16 cellular contexts compared by ENCODE assay signal in the genomic region with DNA sequence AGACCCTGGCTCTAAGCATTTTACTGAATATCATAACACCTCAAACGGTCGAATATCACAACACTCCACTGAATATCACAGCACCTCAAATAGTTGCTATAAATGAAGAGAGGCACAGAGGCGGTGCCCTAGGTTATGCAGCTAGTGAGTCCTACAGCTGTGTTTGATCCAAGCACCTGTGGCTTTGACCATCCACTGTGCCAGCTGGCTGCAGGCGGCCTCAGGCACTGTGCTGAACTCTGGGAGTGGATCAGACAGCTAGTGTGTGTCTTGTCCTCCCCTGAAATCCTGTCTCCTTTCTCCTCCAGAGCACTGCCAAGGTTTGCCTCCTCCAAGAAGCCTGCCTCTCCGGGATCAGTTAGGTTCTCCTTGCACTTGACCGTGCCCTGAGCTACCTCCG. TPM values are rescaled to one million over a fixed set of nuclear protein-coding genes. Genes with fewer than 3 reads are reported as not detected.
A peak's percentile ranks its signal among the peaks of the same experiment; 100 is the strongest.
DNase-seq lines count a peak whose midpoint lies in the region; ATAC-seq and TF ChIP-seq lines count a peak whose summit lies in the region.
"Had no signal": no experiment of that assay in that cellular context is flagged by ENCODE, and none has a peak within 500 bp of the region (broad histone marks: within the 10 kb centered on the region; RNA-seq: fewer than 3 reads in every experiment).

No MANE protein-coding gene starts in this region.

- H3K4me1 ChIP-seq in RWPE2 (ENCODE audit: insufficient read depth, poor library complexity, severe bottlenecking) (peaks cover 2% of the 10 kb centered on the region), skeletal muscle tissue (ENCODE audit: control insufficient read depth in 3 of 3, insufficient read depth in 3 of 3, low read length in 3 of 3) (peaks cover 44 to 52% (median 45%) of the 10 kb centered on the region in 3 donors)

- H3K27ac ChIP-seq in RWPE2 (ENCODE audit: poor library complexity, severe bottlenecking) = no peak overlapping the region
- H3K27ac ChIP-seq in epithelial cell of prostate = peak overlapping the region; percentile 40
- H3K27ac ChIP-seq in skeletal muscle tissue (ENCODE audit: low read depth, low read length) = peak overlapping the region; percentile 93
- H3K27ac ChIP-seq: A549 had no signal

- peaks cover 5% of the 10 kb centered on the region for H3K36me3 Mint-ChIP-seq in activated naive CD4-positive, alpha-beta T cell treated with anti-CD3 and anti-CD28 coated beads for 36 hours (ENCODE audit: low read depth)
- peaks cover 0 to 6% of the 10 kb centered on the region in 2 donors for H3K36me3 Mint-ChIP-seq in activated naive CD4-positive, alpha-beta T cell treated with anti-CD3 and anti-CD28 coated beads, Interleukin-2, amount 50 U/mL, for 72 hours

- CTCF ChIA-PET in activated naive CD4-positive, alpha-beta T cell treated with anti-CD3 and anti-CD28 coated beads for 36 hours (lab: Charles Lee) = interaction anchor here (0.6 to 6.7 kb wide), 3 partner anchors 13 to 26 kb away, joined by 3 to 101 read pairs (median 74); no protein-coding TSS in a partner anchor

- H3K27me3 ChIP-seq in RWPE2 (ENCODE audit: insufficient read depth, poor library complexity, severe bottlenecking) (no peaks in the 10 kb centered on the region), skeletal muscle tissue (ENCODE audit: control insufficient read depth in 3 of 3, insufficient read depth in 3 of 3, low read length in 3 of 3) (no peaks in the 10 kb centered on the region)

- H3K27me3 Mint-ChIP-seq in activated naive CD4-positive, alpha-beta T cell treated with anti-CD3 and anti-CD28 coated beads for 36 hours (ENCODE audit: low read depth) = no peaks in the 10 kb centered on the region
- H3K27me3 Mint-ChIP-seq: CD4-positive, alpha-beta T cell had no signal

- ATAC-seq in activated naive CD4-positive, alpha-beta T cell treated with anti-CD3 and anti-CD28 coated beads, Interleukin-2, amount 50 U/mL, for 72 hours = no peak
- ATAC-seq in RWPE2 (ENCODE audit: low read depth) (peak; percentile 25; the same call in 2 of the 3 replicates), HG03139 (IDR thresholded peaks at IDR 0.05; ENCODE audit: unreplicated experiment) (no peak), GM18867 (IDR thresholded peaks at IDR 0.05; ENCODE audit: unreplicated experiment) (no peak)
- ATAC-seq: A549 had no signal

- no peaks in the 10 kb centered on the region for H3K9me3 Mint-ChIP-seq in activated naive CD4-positive, alpha-beta T cell treated with anti-CD3 and anti-CD28 coated beads for 36 hours
- no peaks in the 10 kb centered on the region for H3K9me3 Mint-ChIP-seq in activated naive CD4-positive, alpha-beta T cell treated with anti-CD3 and anti-CD28 coated beads, Interleukin-2, amount 50 U/mL, for 72 hours
- H3K9me3 Mint-ChIP-seq: CD4-positive, alpha-beta T cell had no signal

- H3K36me3 ChIP-seq in RWPE2 (ENCODE audit: low read depth) (peaks cover 20% of the 10 kb centered on the region), skeletal muscle tissue (ENCODE audit: control insufficient read depth in 3 of 3, insufficient read depth in 3 of 3, low read length in 3 of 3) (peaks cover 9 to 17% (median 12%) of the 10 kb centered on the region in 3 donors)

- peak overlapping the region; percentile 56 for H3K27ac Mint-ChIP-seq in activated naive CD4-positive, alpha-beta T cell treated with anti-CD3 and anti-CD28 coated beads for 36 hours
- H3K27ac Mint-ChIP-seq in activated naive CD4-positive, alpha-beta T cell treated with anti-CD3 and anti-CD28 coated beads, Interleukin-2, amount 50 U/mL, for 72 hours = no peak overlapping the region
- H3K27ac Mint-ChIP-seq: CD4-positive, alpha-beta T cell had no signal

- no peak overlapping the region for H3K4me3 Mint-ChIP-seq in activated naive CD4-positive, alpha-beta T cell treated with anti-CD3 and anti-CD28 coated beads for 36 hours
- H3K4me3 Mint-ChIP-seq: CD4-positive, alpha-beta T cell had no signal

- H3K4me1 Mint-ChIP-seq in activated naive CD4-positive, alpha-beta T cell treated with anti-CD3 and anti-CD28 coated beads for 36 hours (ENCODE audit: low read depth) = peaks cover 45% of the 10 kb centered on the region

- TF ChIP-seq CTCF in RWPE2 (IDR thresholded peaks at IDR 0.05; ENCODE audit: poor library complexity, severe bottlenecking) = no peak

- no peak for DNase-seq in activated naive CD4-positive, alpha-beta T cell treated with anti-CD3 and anti-CD28 coated beads for 36 hours
- no peak for DNase-seq in activated naive CD4-positive, alpha-beta T cell treated with anti-CD3 and anti-CD28 coated beads, Interleukin-2, amount 50 U/mL, for 72 hours (ENCODE audit: low spot score in 2 of 2)
- DNase-seq in RWPE2 (ENCODE audit: low spot score) = no peak
- no peak for DNase-seq in epithelial cell of prostate (ENCODE audit: low read depth, low spot score)
- DNase-seq in NCI-H82 treated with DMSO at 0.1 percent for 48 hours (lab: John Stamatoyannopoulos, UW; ENCODE audit: unreplicated experiment) = no peak
- DNase-seq: CD4-positive, alpha-beta T cell; MV-4-11; NCI-H1417 treated with DMSO at 0.1 percent for 48 hours; NCI-H2029; NCI-H2171 treated with DMSO at 0.1 percent for 48 hours; NCI-H510A; SK-N-SH had no signal

- intact Hi-C loops in activated naive CD4-positive, alpha-beta T cell treated with anti-CD3 and anti-CD28 coated beads for 36 hours (cut with micrococcal nuclease) = loop anchor here (5.0 kb wide), 1 partner anchor 36 kb away; no protein-coding TSS in a partner anchor

- H3K4me3 ChIP-seq in RWPE2 (ENCODE audit: severe bottlenecking) (no peak overlapping the region), skeletal muscle tissue (ENCODE audit: low read length in 3 of 3) (peak overlapping the region; percentile 23 to 29 (median 27))
- H3K4me3 ChIP-seq: A549 had no signal

- H3K9ac ChIP-seq in skeletal muscle tissue (ENCODE audit: low read depth in 1 of 3, low read length in 3 of 3) = peak overlapping the region; percentile 38 to 79 (median 69)
- H3K9ac ChIP-seq: SK-N-SH had no signal

- H3K9me3 ChIP-seq in RWPE2 (ENCODE audit: severe bottlenecking) = no peaks in the 10 kb centered on the region
- H3K9me3 ChIP-seq in skeletal muscle tissue (ENCODE audit: control insufficient read depth in 3 of 3, low read length in 3 of 3) = no peaks in the 10 kb centered on the region
- H3K9me3 ChIP-seq: A549, SK-N-SH had no signal

RNA-seq across cellular contexts. Expression of gene NOSIP, which starts 7.3 kb away (rescaled TPM):
- 10 to 100 TPM; 76.4 to 77.4 TPM for total RNA-seq in activated naive CD4-positive, alpha-beta T cell treated with anti-CD3 and anti-CD28 coated beads for 36 hours
- total RNA-seq in activated naive CD4-positive, alpha-beta T cell treated with anti-CD3 and anti-CD28 coated beads, Interleukin-2, amount 50 U/mL, for 72 hours = 10 to 100 TPM; 90.7 to 96.1 TPM
- 73.1 TPM for total RNA-seq in skeletal muscle tissue

RNA-seq across cellular contexts. Expression of gene PRRG2, which starts 8.1 kb away (rescaled TPM):
- under 1 TPM; 0.52 TPM for total RNA-seq in activated naive CD4-positive, alpha-beta T cell treated with anti-CD3 and anti-CD28 coated beads for 36 hours
- 10 to 100 TPM in 1 of 2 donors, 1 to 10 TPM in 1; 2.3 to 10.8 TPM for total RNA-seq in activated naive CD4-positive, alpha-beta T cell treated with anti-CD3 and anti-CD28 coated beads, Interleukin-2, amount 50 U/mL, for 72 hours
- not detected for total RNA-seq in skeletal muscle tissue

RNA-seq across cellular contexts. Expression of gene PRR12, which starts 18.0 kb away (rescaled TPM):
- 10 to 100 TPM; 16.4 to 16.9 TPM for total RNA-seq in activated naive CD4-positive, alpha-beta T cell treated with anti-CD3 and anti-CD28 coated beads for 36 hours
- 10 to 100 TPM; 28.9 to 32.9 TPM for total RNA-seq in activated naive CD4-positive, alpha-beta T cell treated with anti-CD3 and anti-CD28 coated beads, Interleukin-2, amount 50 U/mL, for 72 hours
- total RNA-seq in skeletal muscle tissue = 3.1 TPM

RNA-seq across cellular contexts. Expression of gene RCN3, which starts 45.2 kb away (rescaled TPM):
- 1 to 10 TPM; 6.7 to 7.2 TPM for total RNA-seq in activated naive CD4-positive, alpha-beta T cell treated with anti-CD3 and anti-CD28 coated beads for 36 hours
- 10 to 100 TPM in 1 of 2 donors, 1 to 10 TPM in 1; 5.4 to 13.0 TPM for total RNA-seq in activated naive CD4-positive, alpha-beta T cell treated with anti-CD3 and anti-CD28 coated beads, Interleukin-2, amount 50 U/mL, for 72 hours
- 48.5 TPM for total RNA-seq in skeletal muscle tissue
